Comparison of ENCODE assay signal across 28 cellular contexts in the genomic region with DNA sequence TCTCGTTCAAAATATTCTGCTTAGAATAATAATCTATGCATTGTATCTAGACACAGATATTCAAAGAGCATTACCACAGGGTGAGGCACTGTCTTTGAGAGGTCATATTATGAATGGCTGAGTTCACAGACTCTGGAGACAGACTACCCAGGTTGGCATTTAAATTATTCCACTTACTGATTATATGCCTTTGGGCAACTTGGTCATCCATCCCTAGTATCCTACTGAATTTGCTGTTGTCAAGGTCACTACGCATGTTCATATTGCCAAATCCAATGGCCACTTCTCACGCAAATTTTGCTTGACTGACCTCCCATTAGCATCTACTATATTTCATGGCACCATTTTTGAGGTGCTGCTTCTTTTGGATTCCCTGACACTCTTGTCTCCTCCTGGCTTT.
"Had no signal": no experiment of that assay in that cellular context is flagged by ENCODE, and none has a peak within 500 bp of the region (broad histone marks: within the 10 kb centered on the region; RNA-seq: fewer than 3 reads in every experiment).

No MANE protein-coding gene starts in this region.

- DNase-seq: colonic mucosa; cortex of kidney; effector CD8-positive, alpha-beta T cell; effector memory CD8-positive, alpha-beta T cell; endodermal cell; erythroblast; esophagus squamous epithelium; foreskin fibroblast; foreskin melanocyte; gastrocnemius medialis; glutamatergic neuron; head of caudate nucleus; heart right ventricle; hippocampal formation; left cardiac atrium; left lung; left ventricle myocardium superior; lower lobe of right lung; mesenchymal stem cell; mucosa of descending colon; naive B cell had no signal

- H3K27ac Mint-ChIP-seq: dendritic cell treated with granulocyte-macrophage colony-stimulating factor and Interleukin-4, amounts not matched to agents 40 ng/mL and 50 ng/mL, for 4 days; effector memory CD8-positive, alpha-beta T cell; endodermal cell; mesothelial cell of epicardium; naive B cell had no signal

- H3K27me3 Mint-ChIP-seq: dendritic cell treated with granulocyte-macrophage colony-stimulating factor and Interleukin-4, amounts not matched to agents 40 ng/mL and 50 ng/mL, for 4 days; effector memory CD8-positive, alpha-beta T cell had no signal

- H3K9me3 Mint-ChIP-seq: dendritic cell treated with granulocyte-macrophage colony-stimulating factor and Interleukin-4, amounts not matched to agents 40 ng/mL and 50 ng/mL, for 4 days; endodermal cell had no signal

- H3K27me3 ChIP-seq: colonic mucosa, esophagus squamous epithelium, heart right ventricle, left lung had no signal

- H3K36me3 ChIP-seq: colonic mucosa, esophagus squamous epithelium, gastrocnemius medialis, heart right ventricle, left lung, lower lobe of right lung had no signal

- ATAC-seq: effector memory CD8-positive, alpha-beta T cell; esophagus mucosa; gastrocnemius medialis; heart right ventricle; left cardiac atrium; left lung; left ventricle myocardium superior; lower lobe of right lung; mucosa of descending colon had no signal

- FAIRE-seq: endometrium, islet of Langerhans, keratinocyte had no signal

- H3K27ac ChIP-seq: colonic mucosa, epithelial cell of prostate, esophagus squamous epithelium, gastrocnemius medialis, heart right ventricle, left lung, lower lobe of right lung had no signal

- H3K9me3 ChIP-seq: colonic mucosa, esophagus squamous epithelium, gastrocnemius medialis, heart right ventricle, left lung, lower lobe of right lung, mucosa of descending colon had no signal

- H3K4me3 ChIP-seq: colonic mucosa, esophagus squamous epithelium, gastrocnemius medialis, heart right ventricle, left lung, lower lobe of right lung, mucosa of descending colon had no signal

- H3K4me1 ChIP-seq: colonic mucosa, esophagus squamous epithelium, gastrocnemius medialis, heart right ventricle, left lung, lower lobe of right lung had no signal

- H3K4me3 Mint-ChIP-seq: dendritic cell treated with granulocyte-macrophage colony-stimulating factor and Interleukin-4, amounts not matched to agents 40 ng/mL and 50 ng/mL, for 4 days; effector memory CD8-positive, alpha-beta T cell; endodermal cell; mesothelial cell of epicardium; naive B cell had no signal

- H3K36me3 Mint-ChIP-seq: mesothelial cell of epicardium, naive B cell had no signal

- H3K4me1 Mint-ChIP-seq: endodermal cell, mesothelial cell of epicardium, naive B cell had no signal
